Comparison of ENCODE assay signal across 7 cellular contexts in the genomic region with DNA sequence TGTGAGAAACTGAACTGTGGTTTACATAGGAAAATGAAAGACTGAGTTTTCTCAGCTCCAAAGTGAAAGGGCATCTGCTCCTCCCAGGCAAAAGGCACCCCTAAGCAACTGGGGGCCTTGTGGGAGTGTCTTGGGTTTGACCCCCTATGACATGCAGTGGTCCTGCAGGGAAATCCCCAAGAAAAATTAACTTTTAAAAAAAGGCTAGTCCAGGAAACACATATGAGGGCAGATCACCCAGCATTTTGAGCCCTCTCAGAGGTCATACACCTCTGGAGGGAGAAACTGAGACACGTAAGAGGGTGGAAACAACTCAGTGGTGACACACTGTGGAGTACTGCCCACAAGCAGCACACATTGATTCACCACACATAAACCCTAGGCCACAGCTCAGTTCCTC.
ATAC-seq and TF ChIP-seq lines count a peak whose summit lies in the region.
"Not testable (repeated sequence)": the region's sequence is repeated elsewhere in the genome, so short reads cannot be mapped to it uniquely, and the experiment has no call there.

No MANE protein-coding gene starts in this region.

- peak; percentile 53 for ATAC-seq in GM18505 (IDR thresholded peaks at IDR 0.05; ENCODE audit: unreplicated experiment)
- ATAC-seq in GM19023 (IDR thresholded peaks at IDR 0.05; ENCODE audit: unreplicated experiment), result peak; percentile 65
- ATAC-seq in GM21381 (IDR thresholded peaks at IDR 0.05; ENCODE audit: unreplicated experiment), result peak; percentile 55
- peak; percentile 54 for ATAC-seq in HG02623 (IDR thresholded peaks at IDR 0.05; ENCODE audit: unreplicated experiment)
- ATAC-seq in HG02973 (IDR thresholded peaks at IDR 0.05; ENCODE audit: unreplicated experiment), result peak; percentile 54
- ATAC-seq in HG03175 (IDR thresholded peaks at IDR 0.05; ENCODE audit: unreplicated experiment), result peak; percentile 54
- peak; percentile 47 for ATAC-seq in HG03571 (IDR thresholded peaks at IDR 0.05; ENCODE audit: unreplicated experiment)

- not testable (repeated sequence) for TF ChIP-seq POLR2A in GM18505 (IDR thresholded peaks at IDR 0.05; ENCODE audit: borderline replicate concordance, extremely low read depth, insufficient read depth, insufficient read length)

Comparison
In these comparisons a context has a peak if more than half of its experiments do, and no peak if none do; other contexts are left out.
1. Peak in every context shown above with its lines: ATAC-seq.